In the genomic region with DNA sequence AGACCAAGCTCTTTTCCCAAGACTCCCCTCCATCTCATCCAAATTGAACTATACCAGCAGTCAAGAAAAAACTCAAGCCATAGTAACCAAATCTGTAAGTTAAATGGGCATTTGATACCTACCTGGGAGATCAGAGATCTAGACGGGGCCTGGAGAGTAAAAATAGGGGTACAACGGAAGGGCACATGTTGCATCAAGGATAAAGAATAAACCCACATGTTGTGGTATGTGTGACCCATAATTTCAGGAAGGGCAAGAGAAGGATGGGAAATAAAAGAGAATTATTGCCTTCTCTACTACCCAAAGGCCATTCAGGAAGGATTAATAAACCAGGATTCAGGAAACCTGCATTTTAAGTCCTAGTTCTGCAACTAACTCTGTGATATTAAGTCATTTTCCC, we compare ENCODE assay signal across 1 cellular context.
TF ChIP-seq lines count a peak whose summit lies in the region.

No MANE protein-coding gene starts in this region.

TF ChIP-seq in HepG2, 621 proteins besides CTCF, POLR2A, EP300 and RAD21:
- TF ChIP-seq, protein P1, sequence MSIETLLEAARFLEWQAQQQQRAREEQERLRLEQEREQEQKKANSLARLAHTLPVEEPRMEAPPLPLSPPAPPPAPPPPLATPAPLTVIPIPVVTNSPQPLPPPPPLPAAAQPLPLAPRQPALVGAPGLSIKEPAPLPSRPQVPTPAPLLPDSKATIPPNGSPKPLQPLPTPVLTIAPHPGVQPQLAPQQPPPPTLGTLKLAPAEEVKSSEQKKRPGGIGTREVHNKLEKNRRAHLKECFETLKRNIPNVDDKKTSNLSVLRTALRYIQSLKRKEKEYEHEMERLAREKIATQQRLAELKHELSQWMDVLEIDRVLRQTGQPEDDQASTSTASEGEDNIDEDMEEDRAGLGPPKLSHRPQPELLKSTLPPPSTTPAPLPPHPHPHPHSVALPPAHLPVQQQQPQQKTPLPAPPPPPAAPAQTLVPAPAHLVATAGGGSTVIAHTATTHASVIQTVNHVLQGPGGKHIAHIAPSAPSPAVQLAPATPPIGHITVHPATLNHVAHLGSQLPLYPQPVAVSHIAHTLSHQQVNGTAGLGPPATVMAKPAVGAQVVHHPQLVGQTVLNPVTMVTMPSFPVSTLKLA (IDR thresholded peaks at IDR 0.05): peak; percentile 96
- TF ChIP-seq ZNF468 (CRISPR knock-in tag; IDR thresholded peaks at IDR 0.05): no peak
